ENCODE assay signal across 1 cellular context in the genomic region with DNA sequence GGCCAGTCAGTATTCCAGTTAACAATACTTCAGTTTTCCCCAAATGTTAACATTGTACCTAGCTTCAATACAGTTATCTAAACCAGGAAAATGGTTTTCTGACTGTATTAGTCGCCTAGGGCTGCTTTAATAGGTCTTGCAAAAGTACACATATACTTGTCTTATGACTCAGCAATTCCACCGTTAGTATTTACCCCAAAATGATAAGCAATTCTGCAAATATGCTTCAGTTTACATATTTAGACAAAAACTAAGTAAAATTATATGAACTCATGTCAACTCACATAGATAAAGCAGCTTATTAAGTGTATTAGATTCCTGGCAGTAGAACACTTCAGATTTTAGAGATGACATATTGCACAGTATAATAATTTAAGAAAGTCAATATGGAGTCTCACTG.
TF ChIP-seq lines count a peak whose summit lies in the region.

No MANE protein-coding gene starts in this region.

TF ChIP-seq in HepG2, 621 proteins besides CTCF, POLR2A, EP300 and RAD21 (continued from another document):
- TF ChIP-seq FOXA3 (CRISPR knock-in tag; IDR thresholded peaks at IDR 0.05) (0 out of 2 replicates have a peak, but pooled peaks have one; percentile 14), MAFK (conservative IDR thresholded peaks at IDR 0.05 in 1 of 2, IDR thresholded peaks at IDR 0.05 in 1 of 2; ENCODE audit: low read length in 2 of 2) (peak; percentile 69 to 77)
